Comparison of ENCODE assay signal across 4 cellular contexts in the genomic region with DNA sequence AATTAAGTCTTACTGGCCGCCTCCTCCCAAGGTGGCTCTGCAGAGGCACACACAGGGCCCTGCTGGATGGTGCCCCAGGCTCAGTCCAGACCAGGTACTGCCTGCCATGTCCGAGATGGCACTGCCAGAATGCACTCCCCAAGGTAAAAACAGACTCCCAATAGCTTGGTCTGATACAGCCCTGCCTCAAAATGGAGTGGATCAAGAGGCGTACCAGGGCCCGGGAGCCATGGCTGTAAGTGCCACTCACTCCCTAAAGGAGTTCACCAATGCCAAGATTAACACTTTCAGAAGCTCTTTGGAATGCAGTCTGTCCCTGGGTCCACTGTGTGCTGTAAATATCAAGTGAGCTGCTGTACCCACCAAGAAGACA.
A peak's percentile ranks its signal among the peaks of the same experiment; 100 is the strongest.
TF ChIP-seq lines count a peak whose summit lies in the region.

No MANE protein-coding gene starts in this region.

TF ChIP-seq in SK-N-SH, 30 proteins besides CTCF, POLR2A, EP300 and RAD21:
- TF ChIP-seq, protein P1, sequence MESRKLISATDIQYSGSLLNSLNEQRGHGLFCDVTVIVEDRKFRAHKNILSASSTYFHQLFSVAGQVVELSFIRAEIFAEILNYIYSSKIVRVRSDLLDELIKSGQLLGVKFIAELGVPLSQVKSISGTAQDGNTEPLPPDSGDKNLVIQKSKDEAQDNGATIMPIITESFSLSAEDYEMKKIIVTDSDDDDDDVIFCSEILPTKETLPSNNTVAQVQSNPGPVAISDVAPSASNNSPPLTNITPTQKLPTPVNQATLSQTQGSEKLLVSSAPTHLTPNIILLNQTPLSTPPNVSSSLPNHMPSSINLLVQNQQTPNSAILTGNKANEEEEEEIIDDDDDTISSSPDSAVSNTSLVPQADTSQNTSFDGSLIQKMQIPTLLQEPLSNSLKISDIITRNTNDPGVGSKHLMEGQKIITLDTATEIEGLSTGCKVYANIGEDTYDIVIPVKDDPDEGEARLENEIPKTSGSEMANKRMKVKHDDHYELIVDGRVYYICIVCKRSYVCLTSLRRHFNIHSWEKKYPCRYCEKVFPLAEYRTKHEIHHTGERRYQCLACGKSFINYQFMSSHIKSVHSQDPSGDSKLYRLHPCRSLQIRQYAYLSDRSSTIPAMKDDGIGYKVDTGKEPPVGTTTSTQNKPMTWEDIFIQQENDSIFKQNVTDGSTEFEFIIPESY (IDR thresholded peaks at IDR 0.05; ENCODE audit: borderline replicate concordance, low read depth) = no peak
- TF ChIP-seq SIN3A (IDR thresholded peaks at IDR 0.05; ENCODE audit: borderline replicate concordance, low read depth, low read length) (no peak), EZH2phosphoT487 (IDR thresholded peaks at IDR 0.05; ENCODE audit: borderline replicate concordance, low read depth) (no peak), NRF1 (IDR thresholded peaks at IDR 0.05; ENCODE audit: low read depth, low read length) (no peak), JUND (IDR thresholded peaks at IDR 0.05) (no peak)

TF ChIP-seq in SK-N-SH treated with all-trans-retinoic acid at 6 μM for 48 hours, 23 proteins besides CTCF, POLR2A, EP300 and RAD21 (continues in another document):
- TF ChIP-seq ZFP3 (CRISPR knock-in tag; IDR thresholded peaks at IDR 0.05) (no peak), OSR1 (CRISPR knock-in tag; IDR thresholded peaks at IDR 0.05) (no peak), TOX (CRISPR knock-in tag; IDR thresholded peaks at IDR 0.05; ENCODE audit: borderline replicate concordance) (no peak), ZNF8 (CRISPR knock-in tag; IDR thresholded peaks at IDR 0.05) (no peak), ZNF70 (CRISPR knock-in tag; IDR thresholded peaks at IDR 0.05) (no peak), ARNTL (CRISPR knock-in tag; IDR thresholded peaks at IDR 0.05; ENCODE audit: borderline replicate concordance, low read depth) (no peak), RARB (CRISPR knock-in tag; IDR thresholded peaks at IDR 0.05) (no peak), CSDC2 (CRISPR knock-in tag; IDR thresholded peaks at IDR 0.05) (no peak), PPARA (CRISPR knock-in tag; IDR thresholded peaks at IDR 0.05; ENCODE audit: borderline replicate concordance) (no peak), BACH2 (CRISPR knock-in tag; IDR thresholded peaks at IDR 0.05; ENCODE audit: borderline replicate concordance) (no peak), TCF4 (CRISPR knock-in tag; IDR thresholded peaks at IDR 0.05; ENCODE audit: borderline replicate concordance) (no peak), GLIS3 (CRISPR knock-in tag; IDR thresholded peaks at IDR 0.05) (no peak), ISL1 (CRISPR knock-in tag; IDR thresholded peaks at IDR 0.05) (no peak)
- TF ChIP-seq, protein P2, sequence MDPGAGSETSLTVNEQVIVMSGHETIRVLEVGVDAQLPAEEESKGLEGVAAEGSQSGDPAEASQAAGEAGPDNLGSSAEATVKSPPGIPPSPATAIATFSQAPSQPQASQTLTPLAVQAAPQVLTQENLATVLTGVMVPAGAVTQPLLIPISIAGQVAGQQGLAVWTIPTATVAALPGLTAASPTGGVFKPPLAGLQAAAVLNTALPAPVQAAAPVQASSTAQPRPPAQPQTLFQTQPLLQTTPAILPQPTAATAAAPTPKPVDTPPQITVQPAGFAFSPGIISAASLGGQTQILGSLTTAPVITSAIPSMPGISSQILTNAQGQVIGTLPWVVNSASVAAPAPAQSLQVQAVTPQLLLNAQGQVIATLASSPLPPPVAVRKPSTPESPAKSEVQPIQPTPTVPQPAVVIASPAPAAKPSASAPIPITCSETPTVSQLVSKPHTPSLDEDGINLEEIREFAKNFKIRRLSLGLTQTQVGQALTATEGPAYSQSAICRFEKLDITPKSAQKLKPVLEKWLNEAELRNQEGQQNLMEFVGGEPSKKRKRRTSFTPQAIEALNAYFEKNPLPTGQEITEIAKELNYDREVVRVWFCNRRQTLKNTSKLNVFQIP (CRISPR knock-in tag; IDR thresholded peaks at IDR 0.05; ENCODE audit: borderline replicate concordance, low read depth) = no peak
- TF ChIP-seq, protein P3, sequence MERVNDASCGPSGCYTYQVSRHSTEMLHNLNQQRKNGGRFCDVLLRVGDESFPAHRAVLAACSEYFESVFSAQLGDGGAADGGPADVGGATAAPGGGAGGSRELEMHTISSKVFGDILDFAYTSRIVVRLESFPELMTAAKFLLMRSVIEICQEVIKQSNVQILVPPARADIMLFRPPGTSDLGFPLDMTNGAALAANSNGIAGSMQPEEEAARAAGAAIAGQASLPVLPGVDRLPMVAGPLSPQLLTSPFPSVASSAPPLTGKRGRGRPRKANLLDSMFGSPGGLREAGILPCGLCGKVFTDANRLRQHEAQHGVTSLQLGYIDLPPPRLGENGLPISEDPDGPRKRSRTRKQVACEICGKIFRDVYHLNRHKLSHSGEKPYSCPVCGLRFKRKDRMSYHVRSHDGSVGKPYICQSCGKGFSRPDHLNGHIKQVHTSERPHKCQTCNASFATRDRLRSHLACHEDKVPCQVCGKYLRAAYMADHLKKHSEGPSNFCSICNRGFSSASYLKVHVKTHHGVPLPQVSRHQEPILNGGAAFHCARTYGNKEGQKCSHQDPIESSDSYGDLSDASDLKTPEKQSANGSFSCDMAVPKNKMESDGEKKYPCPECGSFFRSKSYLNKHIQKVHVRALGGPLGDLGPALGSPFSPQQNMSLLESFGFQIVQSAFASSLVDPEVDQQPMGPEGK (CRISPR knock-in tag; IDR thresholded peaks at IDR 0.05; ENCODE audit: borderline replicate concordance) = no peak

TF ChIP-seq in GM12878, 131 proteins besides CTCF, POLR2A, EP300 and RAD21:
- TF ChIP-seq, protein P4, sequence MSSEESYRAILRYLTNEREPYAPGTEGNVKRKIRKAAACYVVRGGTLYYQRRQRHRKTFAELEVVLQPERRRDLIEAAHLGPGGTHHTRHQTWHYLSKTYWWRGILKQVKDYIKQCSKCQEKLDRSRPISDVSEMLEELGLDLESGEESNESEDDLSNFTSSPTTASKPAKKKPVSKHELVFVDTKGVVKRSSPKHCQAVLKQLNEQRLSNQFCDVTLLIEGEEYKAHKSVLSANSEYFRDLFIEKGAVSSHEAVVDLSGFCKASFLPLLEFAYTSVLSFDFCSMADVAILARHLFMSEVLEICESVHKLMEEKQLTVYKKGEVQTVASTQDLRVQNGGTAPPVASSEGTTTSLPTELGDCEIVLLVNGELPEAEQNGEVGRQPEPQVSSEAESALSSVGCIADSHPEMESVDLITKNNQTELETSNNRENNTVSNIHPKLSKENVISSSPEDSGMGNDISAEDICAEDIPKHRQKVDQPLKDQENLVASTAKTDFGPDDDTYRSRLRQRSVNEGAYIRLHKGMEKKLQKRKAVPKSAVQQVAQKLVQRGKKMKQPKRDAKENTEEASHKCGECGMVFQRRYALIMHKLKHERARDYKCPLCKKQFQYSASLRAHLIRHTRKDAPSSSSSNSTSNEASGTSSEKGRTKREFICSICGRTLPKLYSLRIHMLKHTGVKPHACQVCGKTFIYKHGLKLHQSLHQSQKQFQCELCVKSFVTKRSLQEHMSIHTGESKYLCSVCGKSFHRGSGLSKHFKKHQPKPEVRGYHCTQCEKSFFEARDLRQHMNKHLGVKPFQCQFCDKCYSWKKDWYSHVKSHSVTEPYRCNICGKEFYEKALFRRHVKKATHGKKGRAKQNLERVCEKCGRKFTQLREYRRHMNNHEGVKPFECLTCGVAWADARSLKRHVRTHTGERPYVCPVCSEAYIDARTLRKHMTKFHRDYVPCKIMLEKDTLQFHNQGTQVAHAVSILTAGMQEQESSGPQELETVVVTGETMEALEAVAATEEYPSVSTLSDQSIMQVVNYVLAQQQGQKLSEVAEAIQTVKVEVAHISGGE (CRISPR knock-in tag; IDR thresholded peaks at IDR 0.05) = no peak
- TF ChIP-seq MEF2A (IDR thresholded peaks at IDR 0.05; ENCODE audit: insufficient read depth, low read depth, low read length) = no peak
- TF ChIP-seq NRF1 (conservative IDR thresholded peaks at IDR 0.05; ENCODE audit: low read depth, low read length) = no peak
- TF ChIP-seq CHD4 (IDR thresholded peaks at IDR 0.05) = no peak
- no peak for TF ChIP-seq CHD1 (IDR thresholded peaks at IDR 0.05; ENCODE audit: low read depth, low read length)
- TF ChIP-seq PML (IDR thresholded peaks at IDR 0.05; ENCODE audit: low read length) = no peak
- TF ChIP-seq JUND (IDR thresholded peaks at IDR 0.05; ENCODE audit: low read depth, low read length) = no peak
- no peak for TF ChIP-seq GATAD2B (conservative IDR thresholded peaks at IDR 0.05; ENCODE audit: low read depth)
- TF ChIP-seq NR2F1 (conservative IDR thresholded peaks at IDR 0.05) = no peak

TF ChIP-seq in HepG2, 621 proteins besides CTCF, POLR2A, EP300 and RAD21:
- no peak for TF ChIP-seq RORA (CRISPR knock-in tag; IDR thresholded peaks at IDR 0.05)
- 0 out of 2 replicates have a peak, but pooled peaks have one; percentile 4 for TF ChIP-seq ETV5 (CRISPR knock-in tag; IDR thresholded peaks at IDR 0.05; ENCODE audit: borderline replicate concordance)
- TF ChIP-seq SCMH1 (CRISPR knock-in tag; IDR thresholded peaks at IDR 0.05; ENCODE audit: borderline replicate concordance) = no peak
- TF ChIP-seq SMAD1 (CRISPR knock-in tag; IDR thresholded peaks at IDR 0.05; ENCODE audit: borderline replicate concordance, low read depth) = 0 out of 2 replicates have a peak, but pooled peaks have one; percentile 32
- TF ChIP-seq KLF13 (CRISPR knock-in tag; IDR thresholded peaks at IDR 0.05) = peak; percentile 19; the same call in 1 of the 2 replicates
- TF ChIP-seq ZNF326 (CRISPR knock-in tag; IDR thresholded peaks at IDR 0.05; ENCODE audit: borderline replicate concordance) = no peak
